Comparison of ENCODE assay signal across 1 cellular context in genomic region chr14:102046337-102047278, GRCh38.
TF ChIP-seq lines count a peak whose summit lies in the region.

No MANE protein-coding gene starts in this region.

TF ChIP-seq in HEK293, 187 proteins besides CTCF, POLR2A, EP300 and RAD21 (continued from another document and continues in another):
- TF ChIP-seq ELK4 (IDR thresholded peaks at IDR 0.05; ENCODE audit: borderline replicate concordance, low read depth, low read length) (no peak), ZBTB17 (tag by site-specific recombination; IDR thresholded peaks at IDR 0.05) (peak; percentile 56; the same call in 1 of the 2 replicates), PRDM6 (tag by site-specific recombination; IDR thresholded peaks at IDR 0.05) (no peak), ZNF350 (tag by site-specific recombination; IDR thresholded peaks at IDR 0.05) (no peak), ZNF639 (tag by site-specific recombination; IDR thresholded peaks at IDR 0.05) (no peak), ZNF394 (tag by site-specific recombination; IDR thresholded peaks at IDR 0.05; ENCODE audit: borderline replicate concordance) (no peak), PRDM4 (tag by site-specific recombination; IDR thresholded peaks at IDR 0.05) (no peak), ZNF398 (tag by site-specific recombination; IDR thresholded peaks at IDR 0.05) (no peak), ZSCAN23 (tag by site-specific recombination; IDR thresholded peaks at IDR 0.05) (no peak), ZBTB20 (tag by site-specific recombination; IDR thresholded peaks at IDR 0.05) (no peak), ZNF354C (tag by site-specific recombination; IDR thresholded peaks at IDR 0.05; ENCODE audit: borderline replicate concordance, low read depth) (no peak), HOXD13 (CRISPR knock-in tag; IDR thresholded peaks at IDR 0.05; ENCODE audit: borderline replicate concordance) (no peak), ZNF175 (tag by site-specific recombination; IDR thresholded peaks at IDR 0.05) (no peak), ZBTB10 (tag by site-specific recombination; IDR thresholded peaks at IDR 0.05) (no peak), ZBTB1 (tag by site-specific recombination; IDR thresholded peaks at IDR 0.05) (no peak), TRIM28 (IDR thresholded peaks at IDR 0.05; ENCODE audit: borderline replicate concordance, low read length) (no peak), ZNF521 (tag by site-specific recombination; IDR thresholded peaks at IDR 0.05) (no peak), MZF1 (tag by site-specific recombination; IDR thresholded peaks at IDR 0.05; ENCODE audit: borderline replicate concordance) (no peak), ZNF610 (tag by site-specific recombination; IDR thresholded peaks at IDR 0.05; ENCODE audit: borderline replicate concordance) (no peak), ZSCAN5A (tag by site-specific recombination; IDR thresholded peaks at IDR 0.05) (no peak), ZNF510 (tag by site-specific recombination; IDR thresholded peaks at IDR 0.05; ENCODE audit: insufficient replicate concordance) (no peak), ZBTB26 (tag by site-specific recombination; optimal IDR thresholded peaks at IDR 0.05) (no peak), GLI2 (tag by site-specific recombination; IDR thresholded peaks at IDR 0.05; ENCODE audit: borderline replicate concordance, low read depth) (no peak), ZFHX2 (tag by site-specific recombination; conservative IDR thresholded peaks at IDR 0.05) (peak; percentile 91), ZNF266 (tag by site-specific recombination; IDR thresholded peaks at IDR 0.05; ENCODE audit: low read depth) (no peak), ZNF660 (tag by site-specific recombination; IDR thresholded peaks at IDR 0.05) (0 out of 2 replicates have a peak, but pooled peaks have one; percentile 43), KLF8 (tag by site-specific recombination; IDR thresholded peaks at IDR 0.05) (peak; percentile 71), AEBP2 (tag by site-specific recombination; IDR thresholded peaks at IDR 0.05; ENCODE audit: borderline replicate concordance) (no peak), ZNF677 (tag by site-specific recombination; IDR thresholded peaks at IDR 0.05) (no peak), ZNF132 (tag by site-specific recombination; IDR thresholded peaks at IDR 0.05; ENCODE audit: borderline replicate concordance) (no peak), SCRT1 (tag by site-specific recombination; IDR thresholded peaks at IDR 0.05; ENCODE audit: borderline replicate concordance) (no peak), ZNF433 (tag by site-specific recombination; IDR thresholded peaks at IDR 0.05; ENCODE audit: low read depth) (no peak), ZNF184 (tag by site-specific recombination; IDR thresholded peaks at IDR 0.05) (no peak), ZFP3 (tag by site-specific recombination; IDR thresholded peaks at IDR 0.05; ENCODE audit: low read depth) (no peak), ZNF366 (tag by site-specific recombination; conservative IDR thresholded peaks at IDR 0.05) (no peak), ZNF148 (tag by site-specific recombination; IDR thresholded peaks at IDR 0.05; ENCODE audit: borderline replicate concordance) (no peak), ZFP41 (tag by site-specific recombination; IDR thresholded peaks at IDR 0.05; ENCODE audit: borderline replicate concordance) (no peak), ZNF560 (tag by site-specific recombination; IDR thresholded peaks at IDR 0.05; ENCODE audit: borderline replicate concordance) (no peak), ZNF830 (tag by site-specific recombination; IDR thresholded peaks at IDR 0.05; ENCODE audit: low read depth) (no peak), ZNF416 (tag by site-specific recombination; IDR thresholded peaks at IDR 0.05) (no peak)
